In genomic region chr17:79852748-79853147, GRCh38 we compare ENCODE assay signal across 9 cellular contexts. TPM values are rescaled to one million over a fixed set of nuclear protein-coding genes. Genes with fewer than 3 reads are reported as not detected.
A peak's percentile ranks its signal among the peaks of the same experiment; 100 is the strongest.
DNase-seq lines count a peak whose midpoint lies in the region; ATAC-seq and TF ChIP-seq lines count a peak whose summit lies in the region.
"Had no signal": no experiment of that assay in that cellular context is flagged by ENCODE, and none has a peak within 500 bp of the region (broad histone marks: within the 10 kb centered on the region; RNA-seq: fewer than 3 reads in every experiment).

No MANE protein-coding gene starts in this region.

- no peak for TF ChIP-seq CTCF in HFFc6 (IDR thresholded peaks at IDR 0.05)

- no peak for DNase-seq in HFFc6
- DNase-seq in left colon = peak in 1 of 2 donors; percentile 59
- DNase-seq in NCI-H446 (lab: John Stamatoyannopoulos, UW) = no peak
- no peak for DNase-seq in stimulated activated CD4-positive, alpha-beta T cell treated with anti-CD3 and anti-CD28 coated beads, Interleukin-2, amount 100 ng/mL, for 24 hours
- DNase-seq in NCI-H2196 treated with DMSO at 0.1 percent for 48 hours (lab: John Stamatoyannopoulos, UW; ENCODE audit: unreplicated experiment) = no peak
- DNase-seq: activated CD4-positive, alpha-beta T cell treated with anti-CD3 and anti-CD28 coated beads for 4 hours had no signal

- H3K27ac ChIP-seq in ACC112 (ENCODE audit: low read depth, low read length) = peak overlapping the region; percentile 64

- peak overlapping the region; percentile 90 for H2AFZ ChIP-seq in ACC112 (ENCODE audit: low read length, unreplicated experiment)

- H3K27me3 Mint-ChIP-seq in HFFc6 (ENCODE audit: insufficient read depth) = peaks cover 29% of the 10 kb centered on the region
- peaks cover 9% of the 10 kb centered on the region for H3K27me3 Mint-ChIP-seq in activated T-helper 17 cell treated with anti-CD3 and anti-CD28 coated beads, Interleukin-2, amount 50 U/mL, for 72 hours

- no peaks in the 10 kb centered on the region for H3K79me2 ChIP-seq in ACC112 (ENCODE audit: control insufficient read depth, insufficient read depth, low read length, unreplicated experiment)

- H3K4me3 ChIP-seq in ACC112 (ENCODE audit: low read depth, low read length) = peak overlapping the region; percentile 69

- H3K9me3 Mint-ChIP-seq in HFFc6 = no peaks in the 10 kb centered on the region
- no peaks in the 10 kb centered on the region for H3K9me3 Mint-ChIP-seq in activated T-helper 17 cell treated with anti-CD3 and anti-CD28 coated beads, Interleukin-2, amount 50 U/mL, for 72 hours

- H3K4me1 Mint-ChIP-seq in HFFc6 (ENCODE audit: low read depth) = peaks cover 22% of the 10 kb centered on the region
- peaks cover 4% of the 10 kb centered on the region for H3K4me1 Mint-ChIP-seq in activated T-helper 17 cell treated with anti-CD3 and anti-CD28 coated beads, Interleukin-2, amount 50 U/mL, for 72 hours

- no peaks in the 10 kb centered on the region for H3K27me3 ChIP-seq in ACC112 (ENCODE audit: insufficient read depth, low read length)

- H3K27ac Mint-ChIP-seq in HFFc6 = peak overlapping the region; percentile 13; the same call in 1 of the 2 replicates
- no peak overlapping the region for H3K27ac Mint-ChIP-seq in activated T-helper 17 cell treated with anti-CD3 and anti-CD28 coated beads, Interleukin-2, amount 50 U/mL, for 72 hours

- H3K36me3 ChIP-seq in ACC112 (ENCODE audit: insufficient read depth, low read length) = no peaks in the 10 kb centered on the region

- intact Hi-C loops in left colon (cut with DNase I, micrococcal nuclease) = no loop called here

- H3K4me1 ChIP-seq in ACC112 (ENCODE audit: control insufficient read depth, insufficient read depth, low read length, unreplicated experiment) = peaks cover 8% of the 10 kb centered on the region

- ATAC-seq in activated T-helper 17 cell treated with anti-CD3 and anti-CD28 coated beads, Interleukin-2, amount 50 U/mL, for 72 hours (replicated peaks) = no peak
- peak; percentile 78 for ATAC-seq in left colon
- ATAC-seq in GM21528 (IDR thresholded peaks at IDR 0.05; ENCODE audit: low FRiP score, unreplicated experiment) = no peak

- no peaks in the 10 kb centered on the region for H3K36me3 Mint-ChIP-seq in HFFc6 (ENCODE audit: low read depth)
- no peaks in the 10 kb centered on the region for H3K36me3 Mint-ChIP-seq in activated T-helper 17 cell treated with anti-CD3 and anti-CD28 coated beads, Interleukin-2, amount 50 U/mL, for 72 hours (ENCODE audit: low read depth)

- peak overlapping the region; percentile 61; the same call in 1 of the 2 replicates for H3K4me3 Mint-ChIP-seq in HFFc6
- H3K4me3 Mint-ChIP-seq in activated T-helper 17 cell treated with anti-CD3 and anti-CD28 coated beads, Interleukin-2, amount 50 U/mL, for 72 hours = peak overlapping the region; percentile 53

RNA-seq across cellular contexts. Expression of gene CBX4, which starts 13.5 kb away (rescaled TPM):
- 10 to 100 TPM; 18.2 to 20.2 (median 19.3) TPM for total RNA-seq in HFFc6 (2021; fragmentation: NEBNext Ultra II Directional; extraction: Animal tissue kit (Norgen Biotek cat#: 25700))
- 1 to 10 TPM; 8.7 to 9.1 TPM for total RNA-seq in activated T-helper 17 cell treated with anti-CD3 and anti-CD28 coated beads, Interleukin-2, amount 50 U/mL, for 72 hours
- 10 to 100 TPM; 12.1 to 14.5 TPM for total RNA-seq in left colon

RNA-seq across cellular contexts. Expression of gene CBX8, which starts 55.9 kb away (rescaled TPM):
- total RNA-seq in HFFc6 (2021; fragmentation: NEBNext Ultra II Directional; extraction: Animal tissue kit (Norgen Biotek cat#: 25700)) = 10 to 100 TPM in 1 of 6 experiments, 1 to 10 TPM in 5; 6.0 to 10.6 (median 8.1) TPM
- 1 to 10 TPM; 1.6 to 5.5 TPM for total RNA-seq in activated T-helper 17 cell treated with anti-CD3 and anti-CD28 coated beads, Interleukin-2, amount 50 U/mL, for 72 hours
- 1 to 10 TPM; 4.0 to 6.5 TPM for total RNA-seq in left colon
